In genomic region chr12:19971396-19971802, GRCh38 we compare ENCODE assay signal across 11 cellular contexts.
A peak's percentile ranks its signal among the peaks of the same experiment; 100 is the strongest.
DNase-seq lines count a peak whose midpoint lies in the region; ATAC-seq and TF ChIP-seq lines count a peak whose summit lies in the region.
"Had no signal": no experiment of that assay in that cellular context is flagged by ENCODE, and none has a peak within 500 bp of the region (broad histone marks: within the 10 kb centered on the region; RNA-seq: fewer than 3 reads in every experiment).

No MANE protein-coding gene starts in this region.

- H3K4me2 ChIP-seq in hepatocyte: peak overlapping the region; percentile 57

- H3K36me3 ChIP-seq in H7 (replicated peaks; ENCODE audit: control insufficient read depth, insufficient read depth, low read length) (no peaks in the 10 kb centered on the region), hepatocyte (replicated peaks; ENCODE audit: insufficient read depth, low read depth) (no peaks in the 10 kb centered on the region)

- H3K4me3 ChIP-seq in H7 (ENCODE audit: insufficient read depth, low read depth, low read length) (no peak overlapping the region), hepatocyte (no peak overlapping the region)

- peaks cover 32% of the 10 kb centered on the region for H3K4me1 ChIP-seq in hepatocyte (ENCODE audit: insufficient read depth)

- peak; percentile 10 for DNase-seq in H7
- DNase-seq in SW480 (ENCODE audit: low spot score): peak; percentile 18
- peak; percentile 79 for DNase-seq in hepatocyte (ENCODE audit: low spot score)
- no peak for DNase-seq in omental fat pad (ENCODE audit: low spot score)
- no peak for DNase-seq in stimulated activated CD4-positive, alpha-beta T cell treated with anti-CD3 and anti-CD28 coated beads, Interleukin-4, amount 100 ng/mL, for 4 hours
- DNase-seq in T-helper 1 cell: no peak
- no peak for DNase-seq in DMS79 (lab: John Stamatoyannopoulos, UW)
- DNase-seq in DMS79 treated with DMSO at 0.1 percent for 48 hours (lab: John Stamatoyannopoulos, UW): no peak
- DNase-seq: NCI-H1694 treated with DMSO at 0.1 percent for 48 hours; stimulated activated CD4-positive, alpha-beta T cell treated with anti-CD3 and anti-CD28 coated beads, Interleukin-2, amount 100 ng/mL, for 24 hours; stimulated activated naive CD8-positive, alpha-beta T cell treated with anti-CD3 and anti-CD28 coated beads, Interleukin-15, amount 100 ng/mL, for 72 hours had no signal

- H2AFZ ChIP-seq in hepatocyte: no peak overlapping the region

- TF ChIP-seq CTCF in hepatocyte (IDR thresholded peaks at IDR 0.05; ENCODE audit: poor library complexity) (no peak), omental fat pad (IDR thresholded peaks at IDR 0.05) (no peak)

- peak overlapping the region; percentile 89 for H3K27ac ChIP-seq in hepatocyte

- H3K9me3 ChIP-seq in hepatocyte (ENCODE audit: low read depth): no peaks in the 10 kb centered on the region

- H3K9me2 ChIP-seq in hepatocyte (replicated peaks; ENCODE audit: insufficient read depth): no peaks in the 10 kb centered on the region

- H3K27me3 ChIP-seq in H7 (ENCODE audit: control insufficient read depth, insufficient read depth, low read length): no peaks in the 10 kb centered on the region
- H3K27me3 ChIP-seq in hepatocyte: no peaks in the 10 kb centered on the region

- no peaks in the 10 kb centered on the region for H3K79me2 ChIP-seq in hepatocyte

- ATAC-seq in omental fat pad (ENCODE audit: low FRiP score): peak; percentile 49
- ATAC-seq: stimulated activated naive CD8-positive, alpha-beta T cell treated with anti-CD3 and anti-CD28 coated beads, Interleukin-15, amount 100 ng/mL, for 72 hours had no signal

- 26% methylated on average over 5 of the region's 5 CpGs for WGBS in hepatocyte (ENCODE audit: low lambda C conversion rate, missing lambda C conversion rate)

- H4K20me1 ChIP-seq in hepatocyte (ENCODE audit: insufficient read depth, poor library complexity, severe bottlenecking): no peaks in the 10 kb centered on the region

Comparison
In these comparisons a context has a peak if more than half of its experiments do, and no peak if none do; other contexts are left out.
1. DNase-seq: peak in H7 (single experiment), SW480 (single experiment) and hepatocyte (single experiment); none in omental fat pad (single experiment), stimulated activated CD4-positive, alpha-beta T cell treated with anti-CD3 and anti-CD28 coated beads, Interleukin-4, amount 100 ng/mL, for 4 hours (0 of 2), T-helper 1 cell (0 of 5), DMS79 (single experiment) and DMS79 treated with DMSO at 0.1 percent for 48 hours (single experiment).